Comparison of ENCODE assay signal across 11 cellular contexts in the genomic region with DNA sequence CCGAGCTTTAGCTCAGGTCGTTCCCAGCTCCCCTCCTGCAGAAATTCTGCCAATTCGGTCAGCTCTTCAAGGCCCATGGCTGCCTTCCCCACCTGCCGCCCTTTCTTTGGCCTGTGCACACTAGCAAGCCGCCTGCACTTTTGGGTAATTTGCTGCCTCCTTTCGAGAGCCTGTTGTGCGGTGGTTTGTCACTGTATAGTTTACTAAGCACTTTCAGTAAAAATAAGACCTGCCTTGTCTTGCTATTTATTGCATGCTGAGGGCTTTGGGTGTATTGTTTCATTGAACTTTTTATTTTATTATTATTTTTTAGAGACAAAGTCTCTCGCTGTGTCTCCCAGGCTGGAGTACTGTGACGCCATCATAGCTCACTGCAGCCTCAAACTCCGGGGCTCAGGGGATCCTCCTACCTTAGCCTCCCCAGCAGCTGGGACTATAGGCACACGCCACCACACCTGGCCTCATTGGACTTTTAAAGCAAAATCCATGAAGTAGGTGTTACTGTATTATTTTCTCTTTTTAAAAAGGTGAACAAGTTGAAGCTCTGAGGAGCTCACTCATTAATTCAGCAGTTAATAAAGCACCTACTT. TPM values are rescaled to one million over a fixed set of nuclear protein-coding genes. Genes with fewer than 3 reads are reported as not detected.
DNase-seq lines count a peak whose midpoint lies in the region; ATAC-seq and TF ChIP-seq lines count a peak whose summit lies in the region.
"Had no signal": no experiment of that assay in that cellular context is flagged by ENCODE, and none has a peak within 500 bp of the region (broad histone marks: within the 10 kb centered on the region; RNA-seq: fewer than 3 reads in every experiment).

No MANE protein-coding gene starts in this region.

- no peaks in the 10 kb centered on the region for H3K36me3 Mint-ChIP-seq in CD4-positive, alpha-beta T cell (ENCODE audit: low read depth)
- H3K36me3 Mint-ChIP-seq in progenitor cell of endocrine pancreas (ENCODE audit: insufficient read depth) = no peaks in the 10 kb centered on the region

- no peak overlapping the region for H3K4me3 ChIP-seq in NT2/D1 (ENCODE audit: insufficient read length, low read depth)
- H3K4me3 ChIP-seq in effector memory CD4-positive, alpha-beta T cell (ENCODE audit: insufficient read depth, low read depth, low read length, poor library complexity, severe bottlenecking) = peak overlapping the region; percentile 39

- no peaks in the 10 kb centered on the region for H3K9me3 ChIP-seq in CD4-positive, alpha-beta T cell (ENCODE audit: control insufficient read depth, low read length)
- H3K9me3 ChIP-seq in NT2/D1 (ENCODE audit: insufficient read depth, low read length) = no peaks in the 10 kb centered on the region
- no peaks in the 10 kb centered on the region for H3K9me3 ChIP-seq in effector memory CD4-positive, alpha-beta T cell (ENCODE audit: control insufficient read depth, low read length)

- CTCF ChIA-PET in CD4-positive, alpha-beta T cell (lab: Charles Lee) = no interaction called here

- H3K4me1 Mint-ChIP-seq in CD4-positive, alpha-beta T cell (ENCODE audit: low read depth) = peaks cover 8% of the 10 kb centered on the region
- H3K4me1 Mint-ChIP-seq in progenitor cell of endocrine pancreas (ENCODE audit: low read depth) = peaks cover 18% of the 10 kb centered on the region

- H3K27ac ChIP-seq in CD4-positive, alpha-beta T cell (ENCODE audit: low read depth, low read length) = no peak overlapping the region
- no peak overlapping the region for H3K27ac ChIP-seq in effector memory CD4-positive, alpha-beta T cell (ENCODE audit: insufficient read depth, low read length, poor library complexity, severe bottlenecking)
- H3K27ac ChIP-seq: HL-60 had no signal

- no peak overlapping the region for H3K27ac Mint-ChIP-seq in CD4-positive, alpha-beta T cell
- H3K27ac Mint-ChIP-seq in progenitor cell of endocrine pancreas = peak overlapping the region; percentile 96

- H3K9ac ChIP-seq in NT2/D1 (ENCODE audit: insufficient read length, low read depth) = peak overlapping the region; percentile 74

- no peaks in the 10 kb centered on the region for H3K9me3 Mint-ChIP-seq in CD4-positive, alpha-beta T cell
- H3K9me3 Mint-ChIP-seq in progenitor cell of endocrine pancreas (ENCODE audit: low read depth) = no peaks in the 10 kb centered on the region

- POLR2A ChIA-PET in CD4-positive, alpha-beta T cell (lab: Charles Lee) = interaction anchor here (1.0 to 1.5 kb wide), 2 partner anchors 21 to 77 kb away, joined by 3 read pairs; a partner anchor contains a TSS

- H3K4me3 Mint-ChIP-seq in CD4-positive, alpha-beta T cell = peak overlapping the region; percentile 91
- H3K4me3 Mint-ChIP-seq in progenitor cell of endocrine pancreas (ENCODE audit: low read depth) = peak overlapping the region; percentile 72

- H3K4me1 ChIP-seq in NT2/D1 (ENCODE audit: insufficient read depth, insufficient read length) = peaks cover 26% of the 10 kb centered on the region
- peaks cover 11% of the 10 kb centered on the region for H3K4me1 ChIP-seq in effector memory CD4-positive, alpha-beta T cell (ENCODE audit: control insufficient read depth, insufficient read depth, low read length, poor library complexity, severe bottlenecking)

- no peaks in the 10 kb centered on the region for H3K27me3 ChIP-seq in CD4-positive, alpha-beta T cell (ENCODE audit: control insufficient read depth, insufficient read depth, low read length)
- H3K27me3 ChIP-seq in NT2/D1 (ENCODE audit: insufficient read depth, insufficient read length) = no peaks in the 10 kb centered on the region
- H3K27me3 ChIP-seq in effector memory CD4-positive, alpha-beta T cell (replicated peaks; ENCODE audit: control insufficient read depth, insufficient read depth, low read length, poor library complexity, severe bottlenecking) = no peaks in the 10 kb centered on the region

- TF ChIP-seq CTCF in CD4-positive, alpha-beta T cell (IDR thresholded peaks at IDR 0.05) = no peak
- TF ChIP-seq CTCF in progenitor cell of endocrine pancreas (IDR thresholded peaks at IDR 0.05; ENCODE audit: unreplicated experiment) = no peak

- intact Hi-C loops in CD4-positive, alpha-beta T cell (cut with DNase I, micrococcal nuclease) = no loop called here

- no peaks in the 10 kb centered on the region for H3K27me3 Mint-ChIP-seq in CD4-positive, alpha-beta T cell
- H3K27me3 Mint-ChIP-seq in progenitor cell of endocrine pancreas = peaks cover 8% of the 10 kb centered on the region

- no peak for ATAC-seq in CD4-positive, alpha-beta T cell (ENCODE audit: poor library complexity)
- no peak for ATAC-seq in GM18907 (IDR thresholded peaks at IDR 0.05; ENCODE audit: unreplicated experiment)
- no peak for ATAC-seq in HG02884 (IDR thresholded peaks at IDR 0.05; ENCODE audit: unreplicated experiment)

- peaks cover 10% of the 10 kb centered on the region for H3K36me3 ChIP-seq in NT2/D1 (ENCODE audit: insufficient read depth, insufficient read length, low read length)
- no peaks in the 10 kb centered on the region for H3K36me3 ChIP-seq in effector memory CD4-positive, alpha-beta T cell (ENCODE audit: control insufficient read depth, insufficient read depth, low read length)

- no peak for DNase-seq in CD4-positive, alpha-beta T cell
- DNase-seq in NT2/D1 (ENCODE audit: low read depth, low spot score) = no peak
- no peak for DNase-seq in effector memory CD4-positive, alpha-beta T cell
- DNase-seq in progenitor cell of endocrine pancreas (ENCODE audit: low spot score, unreplicated experiment) = no peak
- DNase-seq in NCI-H446 (lab: John Stamatoyannopoulos, UW) = no peak
- DNase-seq in midbrain (lab: John Stamatoyannopoulos, UW) = no peak

RNA-seq across cellular contexts. Expression of a gene that starts 1.1 kb away (rescaled TPM):
- not detected for total RNA-seq in CD4-positive, alpha-beta T cell
- total RNA-seq in progenitor cell of endocrine pancreas = 0.73 and 0.74 TPM in 2 replicates
- total RNA-seq: glomerular endothelial cell; T-helper 2 cell treated with Interferon-gamma antibody and Interleukin-4, amounts not matched to agents 100 ng/mL and 5 ng/mL, for 36 hours had no signal

RNA-seq across cellular contexts. Expression of a gene that starts 39.0 kb away (rescaled TPM):
- total RNA-seq in CD4-positive, alpha-beta T cell = under 1 TPM in 1 of 2 experiments, not detected in 1; 0.11 TPM
- total RNA-seq in progenitor cell of endocrine pancreas = 58.8 and 65.7 TPM in 2 replicates
- total RNA-seq: T-helper 2 cell treated with Interferon-gamma antibody and Interleukin-4, amounts not matched to agents 100 ng/mL and 5 ng/mL, for 36 hours had no signal

Comparison
In these comparisons a context has a peak if more than half of its experiments do, and no peak if none do; other contexts are left out.
1. RNA of a gene that starts 39.0 kb away (total RNA-seq): 58.8 to 65.7 TPM in progenitor cell of endocrine pancreas; 0.11 TPM in CD4-positive, alpha-beta T cell; every median in the first group is over 10 times any median in the second.